ENCODE assay signal across 28 cellular contexts in genomic region chr13:75547917-75548316, GRCh38. TPM values are rescaled to one million over a fixed set of nuclear protein-coding genes. Genes with fewer than 3 reads are reported as not detected.
DNase-seq lines count a peak whose midpoint lies in the region; ATAC-seq, FAIRE-seq and TF ChIP-seq lines count a peak whose summit lies in the region.
"Had no signal": no experiment of that assay in that cellular context is flagged by ENCODE, and none has a peak within 500 bp of the region (broad histone marks: within the 10 kb centered on the region; RNA-seq: fewer than 3 reads in every experiment).

No MANE protein-coding gene starts in this region.

- H3K9me1 ChIP-seq in IMR-90 (ENCODE audit: insufficient read depth, low read length) (peaks cover 3% of the 10 kb centered on the region; the same call in 1 of the 2 replicates), K562 (ENCODE audit: control insufficient read depth, insufficient read depth, low read length) (no peaks in the 10 kb centered on the region)

- no peak overlapping the region for H2BK120ac ChIP-seq in IMR-90 (ENCODE audit: low read depth, low read length)

- FAIRE-seq in K562 (lab: Jason Lieb, UNC) = peak; percentile 29

- H3K27me3 Mint-ChIP-seq in CD4-positive, alpha-beta T cell = no peaks in the 10 kb centered on the region
- no peaks in the 10 kb centered on the region for H3K27me3 Mint-ChIP-seq in nephron (ENCODE audit: low read depth)
- H3K27me3 Mint-ChIP-seq: activated T-helper 17 cell treated with anti-CD3 and anti-CD28 coated beads, Interleukin-2, amount 50 U/mL, for 72 hours; dendritic cell treated with granulocyte-macrophage colony-stimulating factor and Interleukin-4, amounts not matched to agents 40 ng/mL and 50 ng/mL, for 4 days had no signal

- peaks cover 13% of the 10 kb centered on the region for H3K36me3 Mint-ChIP-seq in CD4-positive, alpha-beta T cell (ENCODE audit: low read depth)
- H3K36me3 Mint-ChIP-seq in nephron (ENCODE audit: low read depth) = no peaks in the 10 kb centered on the region

- H3K79me2 ChIP-seq in K562 (ENCODE audit: control insufficient read depth, insufficient read depth, low read length) = peaks cover 32% of the 10 kb centered on the region
- H3K79me2 ChIP-seq in hepatocyte = peaks cover 25% of the 10 kb centered on the region

- H2BK20ac ChIP-seq in IMR-90 (ENCODE audit: low read depth, low read length) = no peak overlapping the region

- no peak for ATAC-seq in CD4-positive, alpha-beta T cell (ENCODE audit: poor library complexity)
- ATAC-seq in IMR-90 (ENCODE audit: low read depth) (no peak), K562 (no peak), Right ventricle myocardium inferior (no peak)
- ATAC-seq: activated T-helper 17 cell treated with anti-CD3 and anti-CD28 coated beads, Interleukin-2, amount 50 U/mL, for 72 hours; left lobe of liver had no signal

- TF ChIP-seq RAD21 in IMR-90 (IDR thresholded peaks at IDR 0.05; ENCODE audit: low read length) (no peak), K562 (CRISPR knock-in tag; conservative IDR thresholded peaks at IDR 0.05 in 1 of 2, IDR thresholded peaks at IDR 0.05 in 1 of 2) (no peak)

- no peak overlapping the region for H3K4me3 ChIP-seq in IMR-90 (ENCODE audit: insufficient read depth, low read depth, low read length)
- no peak overlapping the region for H3K4me3 ChIP-seq in K562
- H3K4me3 ChIP-seq in hepatocyte = no peak overlapping the region
- H3K4me3 ChIP-seq: esophagus squamous epithelium, thyroid gland had no signal

- intact Hi-C loops in CD4-positive, alpha-beta T cell (cut with DNase I, micrococcal nuclease) = loop anchor here (2.0 to 10.0 kb wide), 9 partner anchors 66 to 1823 kb away; partner anchors contain the start of genes CLN5 (in 1 of the 2), FBXL3 (in 1 of the 2), KCTD12 (in 1 of the 2) and MYCBP2 (in 1 of the 2)
- intact Hi-C loops in IMR-90 (cut with micrococcal nuclease) = loop anchor here (5.0 kb wide), 1 partner anchor 1251 kb away; no protein-coding TSS in a partner anchor
- intact Hi-C loops in K562 (cut with micrococcal nuclease) = loop anchor here (2.0 kb wide), 1 partner anchor 65 kb away; the partner anchor contains the start of gene TBC1D4
- intact Hi-C loops in Right ventricle myocardium inferior (cut with DNase I) = loop anchor here (2.0 kb wide), 1 partner anchor 175 kb away; no protein-coding TSS in a partner anchor

- dilution Hi-C loops in IMR-90 (cut with HindIII; ENCODE audit: low sequenced_read_pairs, unreplicated experiment) = no loop called here

- H3K23ac ChIP-seq in IMR-90 (ENCODE audit: low read depth, low read length) = no peak overlapping the region

- TF ChIP-seq POLR2A in IMR-90 (IDR thresholded peaks at IDR 0.05; ENCODE audit: low read depth, low read length) (no peak), K562 (conservative IDR thresholded peaks at IDR 0.05) (no peak)

- in situ Hi-C loops in IMR-90 (cut with MboI; ENCODE audit: low sequenced_read_pairs) = loop anchor here (5.0 to 10.0 kb wide), 2 partner anchors 66 to 173 kb away; partner anchors contain the start of gene TBC1D4
- in situ Hi-C loops in K562 (cut with MboI) = no loop called here

- no peaks in the 10 kb centered on the region for H3K9me2 ChIP-seq in hepatocyte (replicated peaks; ENCODE audit: insufficient read depth)

- H2AK5ac ChIP-seq in IMR-90 (ENCODE audit: low read depth, low read length) = no peak overlapping the region; the same call in 1 of the 2 replicates

- H2AFZ ChIP-seq in IMR-90 (replicated peaks; ENCODE audit: low read length, poor library complexity) = no peak overlapping the region
- H2AFZ ChIP-seq in K562 (ENCODE audit: low read depth, low read length) = peak overlapping the region; percentile 100
- no peak overlapping the region for H2AFZ ChIP-seq in hepatocyte

- no peaks in the 10 kb centered on the region for H3K9me3 ChIP-seq in CD4-positive, alpha-beta T cell (ENCODE audit: control insufficient read depth, low read length)
- H3K9me3 ChIP-seq in IMR-90 (ENCODE audit: control insufficient read depth, insufficient read depth, low read length) = no peaks in the 10 kb centered on the region
- no peaks in the 10 kb centered on the region for H3K9me3 ChIP-seq in K562 (replicated peaks; ENCODE audit: control insufficient read depth, insufficient read depth, low read depth, low read length)
- H3K9me3 ChIP-seq in hepatocyte (ENCODE audit: low read depth) = no peaks in the 10 kb centered on the region
- H3K9me3 ChIP-seq: BE2C, esophagus squamous epithelium, stomach, thyroid gland had no signal

- BruUV-seq in IMR-90 (replicated peaks; lab: Mats Ljungman, UMichigan) (no TSS peak), K562 (replicated peaks; lab: Mats Ljungman, UMichigan) (no TSS peak)

- H3K4me2 ChIP-seq in IMR-90 (ENCODE audit: low read depth, low read length) (no peak overlapping the region), K562 (ENCODE audit: insufficient read depth, low read length) (peak overlapping the region; percentile 43), hepatocyte (no peak overlapping the region)

- H2BK15ac ChIP-seq in IMR-90 (ENCODE audit: low read depth, low read length) = no peak overlapping the region

- no peak overlapping the region for H3K18ac ChIP-seq in IMR-90 (ENCODE audit: low read depth, low read length)

- peaks cover 5 to 15% of the 10 kb centered on the region in 2 experiments; a peak in 2 of 4 replicates for H3K79me1 ChIP-seq in IMR-90 (ENCODE audit: low read depth in 1 of 2, low read length in 2 of 2)

- peaks cover 2% of the 10 kb centered on the region; the same call in 1 of the 2 replicates for H3K4me1 ChIP-seq in IMR-90 (ENCODE audit: control insufficient read depth, insufficient read depth, low read length)
- H3K4me1 ChIP-seq in K562 (replicated peaks in 1 of 2; ENCODE audit: control insufficient read depth in 2 of 2, insufficient read depth in 2 of 2, low read length in 2 of 2) = peaks cover 6% of the 10 kb centered on the region in 2 experiments; a peak in 3 of 5 replicates
- no peaks in the 10 kb centered on the region for H3K4me1 ChIP-seq in hepatocyte (ENCODE audit: insufficient read depth)
- H3K4me1 ChIP-seq: BE2C had no signal

- H3K9ac ChIP-seq in IMR-90 (ENCODE audit: low read depth, low read length) (no peak overlapping the region), K562 (ENCODE audit: insufficient read depth in 1 of 2, low read depth in 2 of 2, low read length in 2 of 2) (no peak overlapping the region; a peak in 1 of 4 replicates)

- H3K4me1 Mint-ChIP-seq in CD4-positive, alpha-beta T cell (ENCODE audit: low read depth) = peaks cover 32% of the 10 kb centered on the region
- H3K4me1 Mint-ChIP-seq in nephron = peaks cover 13% of the 10 kb centered on the region

- no CpG with 5 or more reads among the region's 3 CpGs for WGBS in IMR-90 (ENCODE audit: extremely low coverage in 2 of 2, insufficient read length in 1 of 2), 2 experiments
- WGBS in K562 (ENCODE audit: insufficient coverage, low coverage, missing lambda C conversion rate) = 23% methylated on average over 3 of the region's 3 CpGs
- WGBS in hepatocyte (ENCODE audit: low lambda C conversion rate, missing lambda C conversion rate) = 92% methylated on average over 3 of the region's 3 CpGs

- H3K14ac ChIP-seq in IMR-90 (replicated peaks; ENCODE audit: low read depth, low read length) = no peak overlapping the region

- CTCF ChIA-PET in CD4-positive, alpha-beta T cell (lab: Charles Lee) = interaction anchor here (1.0 to 1.5 kb wide), 2 partner anchors 10 to 12 kb away, joined by 3 read pairs; partner anchors contain the start of gene COMMD6
- CTCF ChIA-PET in IMR-90 (lab: Yijun Ruan, JAX) (interaction anchor here (1.2 kb wide), 1 partner anchor 175 kb away, joined by 3 read pairs; no protein-coding TSS in a partner anchor), K562 (lab: Yijun Ruan, JAX; ENCODE audit: low intra/inter-chr PET ratio) (no interaction called here)

- no peak overlapping the region for H4K8ac ChIP-seq in IMR-90 (ENCODE audit: low read depth in 2 of 2, low read length in 2 of 2)

- no peaks in the 10 kb centered on the region for H3K27me3 ChIP-seq in CD4-positive, alpha-beta T cell (ENCODE audit: control insufficient read depth, insufficient read depth, low read length)
- H3K27me3 ChIP-seq in IMR-90 (ENCODE audit: control insufficient read depth, insufficient read depth, low read length) (no peaks in the 10 kb centered on the region), K562 (ENCODE audit: control insufficient read depth in 2 of 2, insufficient read depth in 2 of 2, low read length in 2 of 2) (no peaks in the 10 kb centered on the region), hepatocyte (no peaks in the 10 kb centered on the region)
- H3K27me3 ChIP-seq: BE2C, esophagus squamous epithelium, stomach, thyroid gland had no signal

- H3K36me3 ChIP-seq in IMR-90 (ENCODE audit: control insufficient read depth, insufficient read depth, low read length) (no peaks in the 10 kb centered on the region), K562 (ENCODE audit: control insufficient read depth, insufficient read depth, low read length) (peaks cover 3% of the 10 kb centered on the region; the same call in 2 of the 3 replicates), hepatocyte (replicated peaks; ENCODE audit: insufficient read depth, low read depth) (no peaks in the 10 kb centered on the region)
- H3K36me3 ChIP-seq: BE2C, esophagus squamous epithelium, stomach, thyroid gland had no signal

- peak overlapping the region; percentile 50 for H3K4me3 Mint-ChIP-seq in CD4-positive, alpha-beta T cell
- H3K4me3 Mint-ChIP-seq in nephron = peak overlapping the region; percentile 42 to 71 (median 58)
- H3K4me3 Mint-ChIP-seq: activated CD4-positive, alpha-beta memory T cell treated with anti-CD3 and anti-CD28 coated beads, Interleukin-2, amount 10 ng/mL, durations not matched to agents 7 days and 5 days; dendritic cell treated with granulocyte-macrophage colony-stimulating factor and Interleukin-4, amounts not matched to agents 40 ng/mL and 50 ng/mL, for 4 days; endodermal cell had no signal

- no peak overlapping the region for H4K91ac ChIP-seq in IMR-90 (ENCODE audit: insufficient read depth, low read depth, low read length)

- H3K27ac Mint-ChIP-seq in CD4-positive, alpha-beta T cell = no peak overlapping the region
- H3K27ac Mint-ChIP-seq in nephron = peak overlapping the region in 1 of 3 experiments; percentile 42
- H3K27ac Mint-ChIP-seq: activated CD4-positive, alpha-beta memory T cell treated with anti-CD3 and anti-CD28 coated beads, Interleukin-2, amount 10 ng/mL, durations not matched to agents 7 days and 5 days; activated T-helper 17 cell treated with anti-CD3 and anti-CD28 coated beads, Interleukin-2, amount 50 U/mL, for 72 hours; dendritic cell treated with granulocyte-macrophage colony-stimulating factor and Interleukin-4, amounts not matched to agents 40 ng/mL and 50 ng/mL, for 4 days; endodermal cell had no signal

- no peak overlapping the region for H3K56ac ChIP-seq in IMR-90 (ENCODE audit: extremely low read depth, insufficient read depth, low read length)

- no peak for TF ChIP-seq EP300 in K562 (IDR thresholded peaks at IDR 0.05; ENCODE audit: low read length)

- DNase-seq in CD4-positive, alpha-beta T cell = no peak
- DNase-seq in IMR-90 = peak; percentile 51
- DNase-seq in K562 (ENCODE audit: extremely low read depth in 1 of 4, low spot score in 3 of 4) = no peak
- no peak for DNase-seq in Right ventricle myocardium inferior (ENCODE audit: missing footprints)
- DNase-seq in hepatocyte (ENCODE audit: low spot score) = no peak
- no peak for DNase-seq in stimulated activated CD4-positive, alpha-beta T cell treated with anti-CD3 and anti-CD28 coated beads, Interleukin-2, amount 100 ng/mL, for 48 hours
- DNase-seq: ACHN; activated CD4-positive, alpha-beta memory T cell treated with anti-CD3 and anti-CD28 coated beads, Interleukin-2, amount 10 ng/mL, durations not matched to agents 7 days and 5 days; activated naive CD4-positive, alpha-beta T cell treated with anti-CD3 and anti-CD28 coated beads, Interleukin-2, amount 50 U/mL, for 16 hours; anterior cingulate cortex; BE2C; endodermal cell; esophagus squamous epithelium; foreskin melanocyte; hippocampal formation; mesendoderm; NCI-H1105 treated with DMSO at 0.1 percent for 48 hours; NCI-H2081; NCI-H2227 treated with DMSO at 0.1 percent for 48 hours; NCI-H748 treated with DMSO at 0.1 percent for 48 hours; occipital lobe; stomach; T-helper 1 cell; thyroid gland had no signal

- no peaks in the 10 kb centered on the region for H3K9me3 Mint-ChIP-seq in CD4-positive, alpha-beta T cell
- no peaks in the 10 kb centered on the region for H3K9me3 Mint-ChIP-seq in nephron
- H3K9me3 Mint-ChIP-seq: activated CD4-positive, alpha-beta memory T cell treated with anti-CD3 and anti-CD28 coated beads, Interleukin-2, amount 10 ng/mL, durations not matched to agents 7 days and 5 days; activated T-helper 17 cell treated with anti-CD3 and anti-CD28 coated beads, Interleukin-2, amount 50 U/mL, for 72 hours; dendritic cell treated with granulocyte-macrophage colony-stimulating factor and Interleukin-4, amounts not matched to agents 40 ng/mL and 50 ng/mL, for 4 days; endodermal cell had no signal

- H4K5ac ChIP-seq in IMR-90 (ENCODE audit: low read depth, low read length) = no peak overlapping the region

- no peak overlapping the region for H3K27ac ChIP-seq in CD4-positive, alpha-beta T cell (ENCODE audit: low read depth, low read length)
- no peak overlapping the region for H3K27ac ChIP-seq in IMR-90 (ENCODE audit: insufficient read depth, low read length)
- no peak overlapping the region for H3K27ac ChIP-seq in K562 (ENCODE audit: extremely low read depth, low read depth, low read length)
- H3K27ac ChIP-seq in hepatocyte = no peak overlapping the region
- H3K27ac ChIP-seq: esophagus squamous epithelium, stomach, thyroid gland had no signal

- TF ChIP-seq CTCF in CD4-positive, alpha-beta T cell (IDR thresholded peaks at IDR 0.05) = no peak
- TF ChIP-seq CTCF in IMR-90 (conservative IDR thresholded peaks at IDR 0.05; ENCODE audit: low read depth, low read length) (no peak), K562 (IDR thresholded peaks at IDR 0.05 in 2 of 3, conservative IDR thresholded peaks at IDR 0.05 in 1 of 3; ENCODE audit: insufficient read depth in 2 of 3, low read depth in 1 of 3, low read length in 3 of 3) (no peak), nephron (IDR thresholded peaks at IDR 0.05; ENCODE audit: unreplicated experiment in 3 of 3) (no peak), hepatocyte (IDR thresholded peaks at IDR 0.05; ENCODE audit: poor library complexity) (no peak)

- H4K20me1 ChIP-seq in IMR-90 (ENCODE audit: insufficient read depth, low read length) (no peaks in the 10 kb centered on the region), K562 (replicated peaks; ENCODE audit: control insufficient read depth, insufficient read depth, low read length) (no peaks in the 10 kb centered on the region), hepatocyte (ENCODE audit: insufficient read depth, poor library complexity, severe bottlenecking) (no peaks in the 10 kb centered on the region)

- no peak overlapping the region for H2BK5ac ChIP-seq in IMR-90 (ENCODE audit: low read depth, low read length, poor library complexity, severe bottlenecking)

- POLR2A ChIA-PET in CD4-positive, alpha-beta T cell (lab: Charles Lee) = interaction anchor here (1.1 kb wide), 1 partner anchor 214 kb away, joined by 3 read pairs; no protein-coding TSS in a partner anchor
- POLR2A ChIA-PET in IMR-90 (lab: Charles Lee; ENCODE audit: unreplicated experiment) = interaction anchor here (0.7 kb wide), 1 partner anchor 17 kb away, joined by 3 read pairs; no protein-coding TSS in a partner anchor
- POLR2A ChIA-PET in K562 (lab: Yijun Ruan, JAX) = no interaction called here

- H3K4ac ChIP-seq in IMR-90 (ENCODE audit: low read depth, low read length) = no peak overlapping the region

- no peak overlapping the region for H2AK9ac ChIP-seq in IMR-90 (replicated peaks; ENCODE audit: low read depth, low read length, poor library complexity)

RNA-seq across cellular contexts. Expression of gene UCHL3, which starts 1.7 kb away (rescaled TPM):
- total RNA-seq in CD4-positive, alpha-beta T cell = 10 to 100 TPM; 16.0 to 17.7 TPM
- total RNA-seq in IMR-90 (2012; rRNA removed) (60.8 and 63.8 TPM in 2 replicates), K562 (2014; rRNA removed) (40.2 and 42.2 TPM in 2 replicates), K562 (2014; rRNA removed; fragmentation: Illumina TruSeq; extraction: Trizol) (79.1 and 95.7 TPM in 2 replicates), K562 (2015; rRNA removed; fragmentation: Illumina TruSeq; extraction: Trizol) (78.0 and 85.4 TPM in 2 replicates), K562 (2021) (46.3 and 53.7 TPM in 2 replicates), Right ventricle myocardium inferior (21.2 TPM), hepatocyte (42.0 and 42.3 TPM in 2 replicates)
- polyA plus RNA-seq in IMR-90 (2012; rRNA removed) (65.0 and 68.3 TPM in 2 replicates), K562 (2011; rRNA removed) (51.9 and 89.1 TPM in 2 replicates), K562 (2014; fragmentation: Illumina TruSeq; extraction: Trizol) (84.4 and 108 TPM in 2 replicates), K562 (2014; fragmentation: Nextera tagmentation; extraction: Ambion mirVana) (100 to 1,000 TPM; 108 to 112 TPM), K562 (2014; rRNA removed) (75.2 and 83.8 TPM in 2 replicates), hepatocyte (76.8 and 77.5 TPM in 2 replicates)
- polyA plus RNA-seq in IMR-90 (2012; cell fraction: cytosol; rRNA removed) = 15.2 and 33.7 TPM in 2 replicates
- polyA plus RNA-seq in IMR-90 (2012; cell fraction: nucleus; rRNA removed; ENCODE audit: low replicate concordance) = 2.6 and 34.8 TPM in 2 replicates
- total RNA-seq in K562 (2011; cell fraction: chromatin; rRNA removed; ENCODE audit: low replicate concordance) = 13.7 and 33.4 TPM in 2 replicates
- 5.7 and 8.3 TPM in 2 replicates for total RNA-seq in K562 (2011; cell fraction: nucleolus; rRNA removed)
- 9.9 and 13.1 TPM in 2 replicates for total RNA-seq in K562 (2011; cell fraction: nucleoplasm; rRNA removed)
- 20.6 and 29.5 TPM in 2 replicates for polyA plus RNA-seq in K562 (2011; cell fraction: cytosol; rRNA removed)
- 11.0 and 18.0 TPM in 2 replicates for polyA plus RNA-seq in K562 (2011; cell fraction: nucleus; rRNA removed)
- polyA plus RNA-seq in K562 (2012) = 39.0 and 52.0 TPM in 2 replicates
- 53.2 and 67.8 TPM in 2 replicates for polyA minus RNA-seq in K562 (2011; rRNA and poly(A)+ RNA removed)
- polyA minus RNA-seq in K562 (2011; cell fraction: cytosol; rRNA and poly(A)+ RNA removed) = 13.2 and 16.6 TPM in 2 replicates
- 5.1 and 12.9 TPM in 2 replicates for polyA minus RNA-seq in K562 (2011; cell fraction: nucleus; rRNA and poly(A)+ RNA removed)

RNA-seq across cellular contexts. Expression of gene COMMD6, which starts 10.3 kb away (rescaled TPM):
- total RNA-seq in CD4-positive, alpha-beta T cell = 100 to 1,000 TPM; 211 to 217 TPM
- total RNA-seq in IMR-90 (2012; rRNA removed) (26.7 and 144 TPM in 2 replicates), K562 (2014; rRNA removed) (27.2 and 32.6 TPM in 2 replicates), K562 (2014; rRNA removed; fragmentation: Illumina TruSeq; extraction: Trizol) (65.8 and 66.8 TPM in 2 replicates), K562 (2015; rRNA removed; fragmentation: Illumina TruSeq; extraction: Trizol) (63.4 and 65.0 TPM in 2 replicates), K562 (2021) (43.3 and 49.0 TPM in 2 replicates), Right ventricle myocardium inferior (126 TPM), hepatocyte (117 and 169 TPM in 2 replicates)
- polyA plus RNA-seq in IMR-90 (2012; rRNA removed) (63.5 and 65.3 TPM in 2 replicates), K562 (2011; rRNA removed) (99.5 and 116 TPM in 2 replicates), K562 (2014; fragmentation: Illumina TruSeq; extraction: Trizol) (44.5 and 48.5 TPM in 2 replicates), K562 (2014; fragmentation: Nextera tagmentation; extraction: Ambion mirVana) (100 to 1,000 TPM; 111 to 112 TPM), K562 (2014; rRNA removed) (47.6 TPM in 2 replicates), hepatocyte (232 and 258 TPM in 2 replicates)
- 149 and 260 TPM in 2 replicates for polyA plus RNA-seq in IMR-90 (2012; cell fraction: cytosol; rRNA removed)
- polyA plus RNA-seq in IMR-90 (2012; cell fraction: nucleus; rRNA removed; ENCODE audit: low replicate concordance) = 14.2 and 26.6 TPM in 2 replicates
- total RNA-seq in K562 (2011; cell fraction: chromatin; rRNA removed; ENCODE audit: low replicate concordance) = 4.0 and 10.8 TPM in 2 replicates
- 7.1 and 9.5 TPM in 2 replicates for total RNA-seq in K562 (2011; cell fraction: nucleolus; rRNA removed)
- 15.0 and 29.1 TPM in 2 replicates for total RNA-seq in K562 (2011; cell fraction: nucleoplasm; rRNA removed)
- 13.6 and 16.7 TPM in 2 replicates for polyA plus RNA-seq in K562 (2011; cell fraction: cytosol; rRNA removed)
- 15.3 and 28.1 TPM in 2 replicates for polyA plus RNA-seq in K562 (2011; cell fraction: nucleus; rRNA removed)
- 105 and 123 TPM in 2 replicates for polyA plus RNA-seq in K562 (2012)
- polyA minus RNA-seq in K562 (2011; rRNA and poly(A)+ RNA removed) = 6.9 and 7.4 TPM in 2 replicates
- polyA minus RNA-seq in K562 (2011; cell fraction: cytosol; rRNA and poly(A)+ RNA removed) = 2.4 and 6.3 TPM in 2 replicates
- 3.0 and 8.1 TPM in 2 replicates for polyA minus RNA-seq in K562 (2011; cell fraction: nucleus; rRNA and poly(A)+ RNA removed)
